In the genomic region with DNA sequence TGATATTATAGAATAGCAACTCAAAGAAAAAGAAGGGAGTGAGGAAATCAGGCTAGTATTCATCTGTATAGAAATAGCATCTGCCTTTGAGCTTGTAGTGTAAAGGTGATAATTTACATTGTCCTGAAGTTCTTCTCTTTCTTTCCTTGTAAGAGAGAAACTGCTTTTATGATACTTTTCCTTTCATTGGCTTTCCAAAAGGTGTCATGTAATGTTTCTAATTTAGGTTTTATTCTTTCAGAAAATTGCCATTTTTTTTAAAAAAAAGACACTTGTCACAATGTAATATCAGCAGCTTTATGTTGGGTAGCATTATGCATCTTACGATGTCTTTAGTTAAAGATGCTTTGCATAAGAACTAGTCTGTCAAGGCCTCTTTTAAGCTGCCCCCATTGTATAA, we compare ENCODE assay signal across 36 cellular contexts.
"Had no signal": no experiment of that assay in that cellular context is flagged by ENCODE, and none has a peak within 500 bp of the region (broad histone marks: within the 10 kb centered on the region; RNA-seq: fewer than 3 reads in every experiment).

No MANE protein-coding gene starts in this region.

- DNase-seq: MG63, MM.1S, MV-4-11, NCI-H1048, NCI-H1092, NCI-H1092 treated with DMSO at 0.1 percent for 48 hours, NCI-H1105, NCI-H1105 treated with DMSO at 0.1 percent for 48 hours, NCI-H1417, NCI-H1417 treated with DMSO at 0.1 percent for 48 hours, NCI-H1436, NCI-H1436 treated with DMSO at 0.1 percent for 48 hours, NCI-H146, NCI-H1694, NCI-H1694 treated with DMSO at 0.1 percent for 48 hours, NCI-H187, NCI-H187 treated with DMSO at 0.1 percent for 48 hours, NCI-H1930, NCI-H2029, NCI-H2029 treated with DMSO at 0.1 percent for 48 hours, NCI-H2081, NCI-H2081 treated with DMSO at 0.1 percent for 48 hours, NCI-H2107, NCI-H2171, NCI-H2171 treated with DMSO at 0.1 percent for 48 hours, NCI-H2227 treated with DMSO at 0.1 percent for 48 hours, NCI-H226, NCI-H345, NCI-H446, NCI-H446 treated with DMSO at 0.1 percent for 48 hours, NCI-H510A, NCI-H510A treated with DMSO at 0.1 percent for 48 hours, NCI-H524, NCI-H524 treated with DMSO at 0.1 percent for 48 hours, NCI-H526, NCI-H526 treated with DMSO at 0.1 percent for 48 hours had no signal

- H3K27me3 ChIP-seq: MG63 had no signal

- H3K36me3 ChIP-seq: MG63 had no signal

- H3K4me3 ChIP-seq: MG63 had no signal

- H3K9me3 ChIP-seq: MG63 had no signal
